In genomic region chr1:145858937-145859490, GRCh38 we compare ENCODE assay signal across 1 cellular context.
TF ChIP-seq lines count a peak whose summit lies in the region.

Gene PIAS3 (minus strand): TSS chr1:145859081. CDS start chr1:145858990, 91 bp downstream.

TF ChIP-seq in HEK293, 187 proteins besides CTCF, POLR2A, EP300 and RAD21 (continued from another document):
- TF ChIP-seq ZSCAN5A (tag by site-specific recombination; IDR thresholded peaks at IDR 0.05) (0 out of 2 replicates have a peak, but pooled peaks have one; percentile 28), GLIS2 (tag by site-specific recombination; IDR thresholded peaks at IDR 0.05) (peak; percentile 94), ZBTB48 (tag by site-specific recombination; IDR thresholded peaks at IDR 0.05) (peak; percentile 99), KLF9 (tag by site-specific recombination; IDR thresholded peaks at IDR 0.05; ENCODE audit: low read depth) (peak; percentile 76), GLIS1 (tag by site-specific recombination; IDR thresholded peaks at IDR 0.05) (peak; percentile 68; the same call in 1 of the 2 replicates), SP2 (tag by site-specific recombination; IDR thresholded peaks at IDR 0.05) (peak; percentile 90), ZNF2 (tag by site-specific recombination; IDR thresholded peaks at IDR 0.05) (0 out of 2 replicates have a peak, but pooled peaks have one; percentile 62), ZSCAN30 (tag by site-specific recombination; IDR thresholded peaks at IDR 0.05) (no peak), ZNF366 (tag by site-specific recombination; conservative IDR thresholded peaks at IDR 0.05) (peak; percentile 87), ZBTB26 (tag by site-specific recombination; optimal IDR thresholded peaks at IDR 0.05) (peak; percentile 40), ZNF600 (tag by site-specific recombination; IDR thresholded peaks at IDR 0.05) (peak; percentile 81), ZBTB8A (tag by site-specific recombination; IDR thresholded peaks at IDR 0.05) (peak; percentile 54; the same call in 1 of the 2 replicates), BCL11B (tag by site-specific recombination; IDR thresholded peaks at IDR 0.05; ENCODE audit: low read depth) (0 out of 2 replicates have a peak, but pooled peaks have one; percentile 9), ZNF26 (tag by site-specific recombination; IDR thresholded peaks at IDR 0.05) (no peak), SP3 (tag by site-specific recombination; IDR thresholded peaks at IDR 0.05) (peak; percentile 98), ZBTB6 (tag by site-specific recombination; IDR thresholded peaks at IDR 0.05) (peak; percentile 62; the same call in 1 of the 2 replicates), YY2 (tag by site-specific recombination; IDR thresholded peaks at IDR 0.05) (peak; percentile 75; the same call in 1 of the 2 replicates), ZBTB10 (tag by site-specific recombination; IDR thresholded peaks at IDR 0.05) (peak; percentile 61; the same call in 1 of the 2 replicates), ZXDB (tag by site-specific recombination; IDR thresholded peaks at IDR 0.05) (peak; percentile 64), ZNF311 (tag by site-specific recombination; IDR thresholded peaks at IDR 0.05; ENCODE audit: borderline replicate concordance) (no peak), ZNF660 (tag by site-specific recombination; IDR thresholded peaks at IDR 0.05) (peak; percentile 67; the same call in 1 of the 2 replicates), ZNF202 (tag by site-specific recombination; IDR thresholded peaks at IDR 0.05; ENCODE audit: borderline replicate concordance) (no peak), KLF8 (tag by site-specific recombination; IDR thresholded peaks at IDR 0.05) (peak; percentile 91), KLF1 (tag by site-specific recombination; IDR thresholded peaks at IDR 0.05) (peak; percentile 79), ATF2 (tag by site-specific recombination; IDR thresholded peaks at IDR 0.05; ENCODE audit: low read depth) (no peak), ZNF341 (tag by site-specific recombination; IDR thresholded peaks at IDR 0.05; ENCODE audit: low read depth) (peak; percentile 98), PRDM10 (tag by site-specific recombination; IDR thresholded peaks at IDR 0.05) (peak; percentile 64), ZBTB20 (tag by site-specific recombination; IDR thresholded peaks at IDR 0.05) (peak; percentile 43; the same call in 1 of the 2 replicates), ZNF398 (tag by site-specific recombination; IDR thresholded peaks at IDR 0.05) (peak; percentile 20; the same call in 1 of the 2 replicates), TSHZ1 (tag by site-specific recombination; IDR thresholded peaks at IDR 0.05; ENCODE audit: borderline replicate concordance) (0 out of 2 replicates have a peak, but pooled peaks have one; percentile 6), ZNF596 (tag by site-specific recombination; IDR thresholded peaks at IDR 0.05) (no peak), ZNF747 (tag by site-specific recombination; IDR thresholded peaks at IDR 0.05) (no peak), ZNF654 (tag by site-specific recombination; IDR thresholded peaks at IDR 0.05; ENCODE audit: low read depth) (no peak), ZNF629 (tag by site-specific recombination; IDR thresholded peaks at IDR 0.05) (peak; percentile 35; the same call in 1 of the 2 replicates), ELK4 (IDR thresholded peaks at IDR 0.05; ENCODE audit: borderline replicate concordance, low read depth, low read length) (no peak), ZNF157 (tag by site-specific recombination; IDR thresholded peaks at IDR 0.05) (no peak)
